Comparison of ENCODE assay signal across 21 cellular contexts in genomic region chr10:621981-622740, GRCh38.
DNase-seq lines count a peak whose midpoint lies in the region; ATAC-seq and TF ChIP-seq lines count a peak whose summit lies in the region.
"Had no signal": no experiment of that assay in that cellular context is flagged by ENCODE, and none has a peak within 500 bp of the region (broad histone marks: within the 10 kb centered on the region; RNA-seq: fewer than 3 reads in every experiment).

No MANE protein-coding gene starts in this region.

- no peak overlapping the region for H3K4me3 Mint-ChIP-seq in endodermal cell
- H3K4me3 Mint-ChIP-seq in effector memory CD8-positive, alpha-beta T cell = peak overlapping the region in 1 of 2 donors; percentile 27
- H3K4me3 Mint-ChIP-seq: activated CD4-positive, alpha-beta T cell treated with anti-CD3 and anti-CD28 coated beads, Interleukin-2, amount 10 ng/mL, durations not matched to agents 7 days and 5 days; CD4-positive, alpha-beta memory T cell had no signal

- peak overlapping the region; percentile 37 for H3K27ac ChIP-seq in left ventricle myocardium inferior (replicated peaks)
- H3K27ac ChIP-seq in endodermal cell (ENCODE audit: low read depth, low read length) = peak overlapping the region; percentile 47
- H3K27ac ChIP-seq: A549, brain microvascular endothelial cell, left lung, testis had no signal

- no peaks in the 10 kb centered on the region for H3K36me3 ChIP-seq in left ventricle myocardium inferior
- H3K36me3 ChIP-seq in endodermal cell (ENCODE audit: control insufficient read depth, insufficient read depth, low read length) = no peaks in the 10 kb centered on the region
- H3K36me3 ChIP-seq: brain microvascular endothelial cell, left lung, right atrium auricular region had no signal

- H3K36me3 Mint-ChIP-seq in endodermal cell (ENCODE audit: low read depth) = peaks cover 4% of the 10 kb centered on the region
- H3K36me3 Mint-ChIP-seq in effector memory CD8-positive, alpha-beta T cell (ENCODE audit: insufficient read depth) = no peaks in the 10 kb centered on the region
- H3K36me3 Mint-ChIP-seq: CD4-positive, alpha-beta memory T cell; naive B cell had no signal

- TF ChIP-seq CTCF in left ventricle myocardium inferior (IDR thresholded peaks at IDR 0.05; ENCODE audit: borderline replicate concordance) (no peak), endodermal cell (conservative IDR thresholded peaks at IDR 0.05) (no peak)

- no peak overlapping the region for H3K27ac Mint-ChIP-seq in endodermal cell
- H3K27ac Mint-ChIP-seq in effector memory CD8-positive, alpha-beta T cell = no peak overlapping the region
- H3K27ac Mint-ChIP-seq: activated CD4-positive, alpha-beta T cell treated with anti-CD3 and anti-CD28 coated beads, Interleukin-2, amount 10 ng/mL, durations not matched to agents 7 days and 5 days had no signal

- no peak for ATAC-seq in effector memory CD8-positive, alpha-beta T cell (replicated peaks)
- no peak for ATAC-seq in HG03108 (IDR thresholded peaks at IDR 0.05; ENCODE audit: unreplicated experiment)
- ATAC-seq: A549, left lung had no signal

- H3K27me3 Mint-ChIP-seq in endodermal cell (ENCODE audit: insufficient read depth) = no peaks in the 10 kb centered on the region
- H3K27me3 Mint-ChIP-seq in effector memory CD8-positive, alpha-beta T cell = peaks cover 53 to 96% of the 10 kb centered on the region in 2 donors

- H3K9ac ChIP-seq in endodermal cell (ENCODE audit: extremely low read depth, low read length, poor library complexity, severe bottlenecking) = no peak overlapping the region

- no peak for DNase-seq in left ventricle myocardium inferior
- no peak for DNase-seq in cardiac septum (ENCODE audit: low spot score)
- no peak for DNase-seq in endodermal cell
- peak; percentile 36 for DNase-seq in posterior vena cava (ENCODE audit: low spot score)
- DNase-seq in SHP77 treated with DMSO at 0.1 percent for 48 hours (lab: John Stamatoyannopoulos, UW) = no peak
- no peak for DNase-seq in activated T-cell treated with anti-CD3 and anti-CD28 coated beads, Interleukin-2, amount 50 U/mL, for 1 hour
- DNase-seq in effector memory CD8-positive, alpha-beta T cell = no peak
- DNase-seq: activated CD4-positive, alpha-beta T cell treated with anti-CD3 and anti-CD28 coated beads, Interleukin-2, amount 10 ng/mL, durations not matched to agents 7 days and 5 days; activated naive CD4-positive, alpha-beta T cell treated with anti-CD3 and anti-CD28 coated beads, Interleukin-2, amount 50 U/mL, for 16 hours; activated T-cell treated with anti-CD3 and anti-CD28 coated beads for 4 hours; brain microvascular endothelial cell; CD4-positive, alpha-beta memory T cell; naive B cell; NCI-H2029 treated with DMSO at 0.1 percent for 48 hours; NCI-H748 treated with DMSO at 0.1 percent for 48 hours; stimulated activated CD4-positive, alpha-beta T cell treated with anti-CD3 and anti-CD28 coated beads, Interleukin-1b, Interleukin-23, amount 100 ng/mL, for 48 hours; testis had no signal

- H3K4me1 ChIP-seq in left ventricle myocardium inferior (peaks cover 93% of the 10 kb centered on the region), endodermal cell (ENCODE audit: control insufficient read depth, insufficient read depth, low read length) (peaks cover 14% of the 10 kb centered on the region)

- WGBS in endodermal cell (ENCODE audit: insufficient coverage in 1 of 2, insufficient read length in 1 of 2), 2 experiments = 98 to 99% methylated on average over 10 to 11 of the region's 13 CpGs

- no peaks in the 10 kb centered on the region for H3K9me3 ChIP-seq in left ventricle myocardium inferior (replicated peaks)
- no peaks in the 10 kb centered on the region for H3K9me3 ChIP-seq in endodermal cell (ENCODE audit: control insufficient read depth, low read length)
- H3K9me3 ChIP-seq: A549, left lung, right atrium auricular region, testis had no signal

- H3K27me3 ChIP-seq in left ventricle myocardium inferior (ENCODE audit: low read depth) = no peaks in the 10 kb centered on the region
- H3K27me3 ChIP-seq in endodermal cell (ENCODE audit: control insufficient read depth, insufficient read depth, low read length, poor library complexity, severe bottlenecking) = no peaks in the 10 kb centered on the region
- H3K27me3 ChIP-seq: brain microvascular endothelial cell, right atrium auricular region, testis had no signal

- no peaks in the 10 kb centered on the region for H3K9me3 Mint-ChIP-seq in endodermal cell
- H3K9me3 Mint-ChIP-seq in effector memory CD8-positive, alpha-beta T cell = no peaks in the 10 kb centered on the region
- H3K9me3 Mint-ChIP-seq: activated CD4-positive, alpha-beta T cell treated with anti-CD3 and anti-CD28 coated beads, Interleukin-2, amount 10 ng/mL, durations not matched to agents 7 days and 5 days had no signal

- peaks cover 17% of the 10 kb centered on the region for H3K4me1 Mint-ChIP-seq in endodermal cell
- peaks cover 3 to 7% of the 10 kb centered on the region in 2 donors for H3K4me1 Mint-ChIP-seq in effector memory CD8-positive, alpha-beta T cell (ENCODE audit: low read depth in 2 of 2)
- H3K4me1 Mint-ChIP-seq: activated CD4-positive, alpha-beta T cell treated with anti-CD3 and anti-CD28 coated beads, Interleukin-2, amount 10 ng/mL, durations not matched to agents 7 days and 5 days; CD4-positive, alpha-beta memory T cell had no signal

- H3K4me3 ChIP-seq in left ventricle myocardium inferior = no peak overlapping the region
- no peak overlapping the region for H3K4me3 ChIP-seq in endodermal cell (ENCODE audit: low read length)
- H3K4me3 ChIP-seq: A549, left lung, right atrium auricular region, testis had no signal

- intact Hi-C loops in left ventricle myocardium inferior (cut with micrococcal nuclease) (no loop called here), cardiac septum (cut with DNase I) (loop anchor here (5.0 kb wide), 1 partner anchor 65 kb away; the partner anchor contains the start of gene DIP2C), posterior vena cava (cut with DNase I) (no loop called here)
